Comparison of ENCODE assay signal across 8 cellular contexts in the genomic region with DNA sequence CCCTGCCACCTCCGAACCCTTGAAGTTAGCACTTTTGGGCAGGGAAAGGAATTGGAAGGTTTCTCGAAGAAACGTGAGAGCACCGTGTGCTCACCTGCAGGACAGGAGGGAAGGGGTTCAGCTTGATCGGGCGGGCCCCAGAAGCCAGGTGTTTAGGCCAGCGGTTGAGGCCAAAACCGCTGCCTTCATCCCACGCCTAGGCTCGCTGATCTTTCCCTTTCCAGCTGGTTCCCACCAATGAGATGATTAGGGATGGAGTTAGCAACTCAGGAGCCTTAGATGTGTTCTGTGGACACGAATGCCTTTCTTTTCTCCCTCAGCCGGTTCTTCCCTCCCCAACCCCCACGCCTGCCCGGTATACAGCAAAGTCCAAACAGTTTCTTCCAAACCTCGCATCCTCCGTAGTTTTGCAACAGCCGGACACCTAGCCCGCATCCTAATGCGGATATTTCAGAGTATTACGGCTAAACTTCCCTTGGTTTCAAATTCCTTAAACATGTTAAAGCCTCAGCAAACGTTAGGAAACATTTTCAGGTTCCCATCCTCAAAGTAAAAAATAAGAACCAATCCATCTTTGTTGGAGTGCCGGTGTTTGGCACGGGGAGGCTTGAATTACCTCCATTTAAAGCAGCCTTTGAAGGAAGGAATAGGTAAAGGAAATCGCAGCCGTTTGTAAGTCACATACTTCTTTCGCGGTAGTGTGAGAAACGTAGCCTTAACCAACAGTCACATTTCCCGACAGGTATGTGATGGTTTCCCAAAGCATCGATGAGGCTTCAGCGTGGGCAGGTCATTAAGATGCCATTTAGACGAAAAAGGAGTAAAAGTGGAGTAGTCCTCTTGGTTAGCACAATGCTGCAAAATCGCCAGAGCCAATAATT. TPM values are rescaled to one million over a fixed set of nuclear protein-coding genes. Genes with fewer than 3 reads are reported as not detected.
DNase-seq lines count a peak whose midpoint lies in the region; ATAC-seq and TF ChIP-seq lines count a peak whose summit lies in the region.

No MANE protein-coding gene starts in this region.

- no peaks in the 10 kb centered on the region for H3K27me3 Mint-ChIP-seq in activated naive CD8-positive, alpha-beta T cell treated with anti-CD3 and anti-CD28 coated beads, Interleukin-2, amount 50 U/mL, for 24 hours

- intact Hi-C loops in gastrocnemius medialis (cut with DNase I; ENCODE audit: low total_unique reads) = loop anchor here (1.0 kb wide), 1 partner anchor 128 kb away; no protein-coding TSS in a partner anchor

- peak; percentile 4 for ATAC-seq in GM19023 (IDR thresholded peaks at IDR 0.05; ENCODE audit: unreplicated experiment)
- ATAC-seq in activated naive CD8-positive, alpha-beta T cell treated with anti-CD3 and anti-CD28 coated beads, Interleukin-2, amount 50 U/mL, for 24 hours = no peak
- ATAC-seq in gastrocnemius medialis = peak in 1 of 2 donors; percentile 4

- H3K36me3 Mint-ChIP-seq in activated naive CD8-positive, alpha-beta T cell treated with anti-CD3 and anti-CD28 coated beads, Interleukin-2, amount 50 U/mL, for 24 hours (ENCODE audit: low read depth) = peaks cover 43% of the 10 kb centered on the region

- DNase-seq in AG04450 (ENCODE audit: low read depth, low spot score) (no peak), NCI-H146 treated with DMSO at 0.1 percent for 48 hours (lab: John Stamatoyannopoulos, UW; ENCODE audit: unreplicated experiment) (peak; percentile 11), hepatocyte (ENCODE audit: low spot score) (peak; percentile 25), gastrocnemius medialis (no peak), D341Med (ENCODE audit: low spot score) (no peak), pons (ENCODE audit: low spot score) (no peak)
- DNase-seq in activated naive CD8-positive, alpha-beta T cell treated with anti-CD3 and anti-CD28 coated beads, Interleukin-2, amount 50 U/mL, for 24 hours = peak; percentile 38

- H3K4me1 Mint-ChIP-seq in activated naive CD8-positive, alpha-beta T cell treated with anti-CD3 and anti-CD28 coated beads, Interleukin-2, amount 50 U/mL, for 24 hours = peaks cover 69% of the 10 kb centered on the region

- H3K4me3 Mint-ChIP-seq in activated naive CD8-positive, alpha-beta T cell treated with anti-CD3 and anti-CD28 coated beads, Interleukin-2, amount 50 U/mL, for 24 hours = peak overlapping the region; percentile 85

- H3K27me3 ChIP-seq in AG04450 (ENCODE audit: control insufficient read depth, insufficient read depth, low read length) (no peaks in the 10 kb centered on the region), hepatocyte (peaks cover 12% of the 10 kb centered on the region), gastrocnemius medialis (no peaks in the 10 kb centered on the region)

- WGBS in hepatocyte (ENCODE audit: low lambda C conversion rate, missing lambda C conversion rate) = 5% methylated on average over 32 of the region's 33 CpGs

- H3K9me2 ChIP-seq in hepatocyte (replicated peaks; ENCODE audit: insufficient read depth) = no peaks in the 10 kb centered on the region

- POLR2A ChIA-PET in AG04450 (lab: Yijun Ruan, JAX) = interaction anchor here (1.1 kb wide), 1 partner anchor 129 kb away, joined by 4 read pairs; no protein-coding TSS in a partner anchor

- H4K20me1 ChIP-seq in hepatocyte (ENCODE audit: insufficient read depth, poor library complexity, severe bottlenecking) = no peaks in the 10 kb centered on the region

- H3K79me2 ChIP-seq in hepatocyte = no peaks in the 10 kb centered on the region

- H3K27ac Mint-ChIP-seq in activated naive CD8-positive, alpha-beta T cell treated with anti-CD3 and anti-CD28 coated beads, Interleukin-2, amount 50 U/mL, for 24 hours = peak overlapping the region; percentile 84

- no peak for TF ChIP-seq CTCF in AG04450 (IDR thresholded peaks at IDR 0.05; ENCODE audit: low read depth, low read length)
- TF ChIP-seq CTCF in hepatocyte (IDR thresholded peaks at IDR 0.05; ENCODE audit: poor library complexity) = no peak
- TF ChIP-seq CTCF in gastrocnemius medialis (IDR thresholded peaks at IDR 0.05 in 4 of 5, conservative IDR thresholded peaks at IDR 0.05 in 1 of 5) = no peak

- H3K4me2 ChIP-seq in hepatocyte = peak overlapping the region; percentile 98

- H3K36me3 ChIP-seq in hepatocyte (replicated peaks; ENCODE audit: insufficient read depth, low read depth) (no peaks in the 10 kb centered on the region), gastrocnemius medialis (no peaks in the 10 kb centered on the region)

- peaks cover 4% of the 10 kb centered on the region for H3K4me1 ChIP-seq in hepatocyte (ENCODE audit: insufficient read depth)
- H3K4me1 ChIP-seq in gastrocnemius medialis = no peaks in the 10 kb centered on the region

- CTCF ChIA-PET in AG04450 (lab: Charles Lee) = interaction anchor here (0.9 to 13.7 kb wide), 2 partner anchors 11 to 127 kb away, joined by 6 to 207 read pairs; no protein-coding TSS in a partner anchor

- H3K27ac ChIP-seq in AG04450 (ENCODE audit: low read depth, low read length) = peak overlapping the region; percentile 59
- H3K27ac ChIP-seq in hepatocyte = no peak overlapping the region
- H3K27ac ChIP-seq in gastrocnemius medialis = peak overlapping the region; percentile 77 to 83 (median 79)

- in situ Hi-C loops in gastrocnemius medialis (cut with MboI; ENCODE audit: low sequenced_read_pairs in 4 of 4) = loop anchor here in 3 of 4 donors (10.0 to 25.0 kb wide), 2 partner anchors 128 to 131 kb away; no protein-coding TSS in a partner anchor

- H3K4me3 ChIP-seq in AG04450 (ENCODE audit: low read depth, low read length) (peak overlapping the region; percentile 88), hepatocyte (peak overlapping the region; percentile 80), gastrocnemius medialis (peak overlapping the region; percentile 58 to 87 (median 82))

- no peak for TF ChIP-seq POLR2A in gastrocnemius medialis (IDR thresholded peaks at IDR 0.05)

- H3K9me3 Mint-ChIP-seq in activated naive CD8-positive, alpha-beta T cell treated with anti-CD3 and anti-CD28 coated beads, Interleukin-2, amount 50 U/mL, for 24 hours = no peaks in the 10 kb centered on the region

- H2AFZ ChIP-seq in hepatocyte = peak overlapping the region; percentile 85

- H3K9me3 ChIP-seq in AG04450 (ENCODE audit: control insufficient read depth, insufficient read depth, low read length) (peaks cover 4% of the 10 kb centered on the region; the same call in 1 of the 2 replicates), hepatocyte (ENCODE audit: low read depth) (no peaks in the 10 kb centered on the region), gastrocnemius medialis (no peaks in the 10 kb centered on the region)

RNA-seq across cellular contexts. Expression of gene LRRC8C, which starts 1.1 kb away (rescaled TPM):
- polyA plus RNA-seq in AG04450 (2011; rRNA removed) (15.3 and 19.4 TPM in 2 replicates), hepatocyte (0.70 and 1.1 TPM in 2 replicates)
- polyA minus RNA-seq in AG04450 (2011; rRNA and poly(A)+ RNA removed) = 12.9 and 18.9 TPM in 2 replicates
- total RNA-seq in hepatocyte (1.0 and 1.5 TPM in 2 replicates), gastrocnemius medialis (1 to 10 TPM; 2.9 to 5.8 (median 4.1) TPM)

Comparison
In these comparisons a context has a peak if more than half of its experiments do, and no peak if none do; other contexts are left out.
1. DNase-seq: peak in NCI-H146 treated with DMSO at 0.1 percent for 48 hours (single experiment), activated naive CD8-positive, alpha-beta T cell treated with anti-CD3 and anti-CD28 coated beads, Interleukin-2, amount 50 U/mL, for 24 hours (single experiment) and hepatocyte (single experiment); none in AG04450 (single experiment), gastrocnemius medialis (0 of 2), D341Med (single experiment) and pons (single experiment).
2. Peak in every context shown above with its lines, with median percentiles within 50 percentile points of each other: H3K4me3 ChIP-seq.